In genomic region chr13:91036886-91037285, GRCh38 we compare ENCODE assay signal across 1 cellular context.
TF ChIP-seq lines count a peak whose summit lies in the region.

No MANE protein-coding gene starts in this region.

TF ChIP-seq in GM23338, 12 proteins besides CTCF, POLR2A, EP300 and RAD21 (continued from another document):
- TF ChIP-seq, protein P1, sequence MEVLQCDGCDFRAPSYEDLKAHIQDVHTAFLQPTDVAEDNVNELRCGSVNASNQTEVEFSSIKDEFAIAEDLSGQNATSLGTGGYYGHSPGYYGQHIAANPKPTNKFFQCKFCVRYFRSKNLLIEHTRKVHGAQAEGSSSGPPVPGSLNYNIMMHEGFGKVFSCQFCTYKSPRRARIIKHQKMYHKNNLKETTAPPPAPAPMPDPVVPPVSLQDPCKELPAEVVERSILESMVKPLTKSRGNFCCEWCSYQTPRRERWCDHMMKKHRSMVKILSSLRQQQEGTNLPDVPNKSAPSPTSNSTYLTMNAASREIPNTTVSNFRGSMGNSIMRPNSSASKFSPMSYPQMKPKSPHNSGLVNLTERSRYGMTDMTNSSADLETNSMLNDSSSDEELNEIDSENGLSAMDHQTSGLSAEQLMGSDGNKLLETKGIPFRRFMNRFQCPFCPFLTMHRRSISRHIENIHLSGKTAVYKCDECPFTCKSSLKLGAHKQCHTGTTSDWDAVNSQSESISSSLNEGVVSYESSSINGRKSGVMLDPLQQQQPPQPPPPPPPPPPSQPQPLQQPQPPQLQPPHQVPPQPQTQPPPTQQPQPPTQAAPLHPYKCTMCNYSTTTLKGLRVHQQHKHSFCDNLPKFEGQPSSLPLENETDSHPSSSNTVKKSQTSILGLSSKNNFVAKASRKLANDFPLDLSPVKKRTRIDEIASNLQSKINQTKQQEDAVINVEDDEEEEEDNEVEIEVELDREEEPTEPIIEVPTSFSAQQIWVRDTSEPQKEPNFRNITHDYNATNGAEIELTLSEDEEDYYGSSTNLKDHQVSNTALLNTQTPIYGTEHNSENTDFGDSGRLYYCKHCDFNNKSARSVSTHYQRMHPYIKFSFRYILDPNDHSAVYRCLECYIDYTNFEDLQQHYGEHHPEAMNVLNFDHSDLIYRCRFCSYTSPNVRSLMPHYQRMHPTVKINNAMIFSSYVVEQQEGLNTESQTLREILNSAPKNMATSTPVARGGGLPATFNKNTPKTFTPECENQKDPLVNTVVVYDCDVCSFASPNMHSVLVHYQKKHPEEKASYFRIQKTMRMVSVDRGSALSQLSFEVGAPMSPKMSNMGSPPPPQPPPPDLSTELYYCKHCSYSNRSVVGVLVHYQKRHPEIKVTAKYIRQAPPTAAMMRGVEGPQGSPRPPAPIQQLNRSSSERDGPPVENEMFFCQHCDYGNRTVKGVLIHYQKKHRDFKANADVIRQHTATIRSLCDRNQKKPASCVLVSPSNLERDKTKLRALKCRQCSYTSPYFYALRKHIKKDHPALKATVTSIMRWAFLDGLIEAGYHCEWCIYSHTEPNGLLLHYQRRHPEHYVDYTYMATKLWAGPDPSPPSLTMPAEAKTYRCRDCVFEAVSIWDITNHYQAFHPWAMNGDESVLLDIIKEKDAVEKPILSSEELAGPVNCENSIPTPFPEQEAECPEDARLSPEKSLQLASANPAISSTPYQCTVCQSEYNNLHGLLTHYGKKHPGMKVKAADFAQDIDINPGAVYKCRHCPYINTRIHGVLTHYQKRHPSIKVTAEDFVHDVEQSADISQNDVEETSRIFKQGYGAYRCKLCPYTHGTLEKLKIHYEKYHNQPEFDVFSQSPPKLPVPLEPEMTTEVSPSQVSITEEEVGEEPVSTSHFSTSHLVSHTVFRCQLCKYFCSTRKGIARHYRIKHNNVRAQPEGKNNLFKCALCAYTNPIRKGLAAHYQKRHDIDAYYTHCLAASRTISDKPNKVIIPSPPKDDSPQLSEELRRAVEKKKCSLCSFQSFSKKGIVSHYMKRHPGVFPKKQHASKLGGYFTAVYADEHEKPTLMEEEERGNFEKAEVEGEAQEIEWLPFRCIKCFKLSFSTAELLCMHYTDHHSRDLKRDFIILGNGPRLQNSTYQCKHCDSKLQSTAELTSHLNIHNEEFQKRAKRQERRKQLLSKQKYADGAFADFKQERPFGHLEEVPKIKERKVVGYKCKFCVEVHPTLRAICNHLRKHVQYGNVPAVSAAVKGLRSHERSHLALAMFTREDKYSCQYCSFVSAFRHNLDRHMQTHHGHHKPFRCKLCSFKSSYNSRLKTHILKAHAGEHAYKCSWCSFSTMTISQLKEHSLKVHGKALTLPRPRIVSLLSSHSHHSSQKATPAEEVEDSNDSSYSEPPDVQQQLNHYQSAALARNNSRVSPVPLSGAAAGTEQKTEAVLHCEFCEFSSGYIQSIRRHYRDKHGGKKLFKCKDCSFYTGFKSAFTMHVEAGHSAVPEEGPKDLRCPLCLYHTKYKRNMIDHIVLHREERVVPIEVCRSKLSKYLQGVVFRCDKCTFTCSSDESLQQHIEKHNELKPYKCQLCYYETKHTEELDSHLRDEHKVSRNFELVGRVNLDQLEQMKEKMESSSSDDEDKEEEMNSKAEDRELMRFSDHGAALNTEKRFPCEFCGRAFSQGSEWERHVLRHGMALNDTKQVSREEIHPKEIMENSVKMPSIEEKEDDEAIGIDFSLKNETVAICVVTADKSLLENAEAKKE (CRISPR knock-in tag; IDR thresholded peaks at IDR 0.05), result no peak
- no peak for TF ChIP-seq ZNF331 (CRISPR knock-in tag; IDR thresholded peaks at IDR 0.05; ENCODE audit: low read depth)
- no peak for TF ChIP-seq JUNB (IDR thresholded peaks at IDR 0.05; ENCODE audit: unreplicated experiment)
- TF ChIP-seq NANOG (IDR thresholded peaks at IDR 0.05; ENCODE audit: borderline replicate concordance), result no peak
- TF ChIP-seq EZH2 (IDR thresholded peaks at IDR 0.05; ENCODE audit: low read depth, unreplicated experiment), result no peak
- no peak for TF ChIP-seq POLR2AphosphoS5 (IDR thresholded peaks at IDR 0.05; ENCODE audit: low read depth)
- TF ChIP-seq REST (IDR thresholded peaks at IDR 0.05; ENCODE audit: unreplicated experiment), result no peak
- no peak for TF ChIP-seq ETS1 (IDR thresholded peaks at IDR 0.05)
- no peak for TF ChIP-seq STAT1 (IDR thresholded peaks at IDR 0.05; ENCODE audit: unreplicated experiment)
- no peak for TF ChIP-seq EZH2phosphoT487 (IDR thresholded peaks at IDR 0.05; ENCODE audit: unreplicated experiment)
